Comparison of ENCODE assay signal across 8 cellular contexts in genomic region chr13:60398438-60398891, GRCh38. TPM values are rescaled to one million over a fixed set of nuclear protein-coding genes. Genes with fewer than 3 reads are reported as not detected.
DNase-seq lines count a peak whose midpoint lies in the region; ATAC-seq and TF ChIP-seq lines count a peak whose summit lies in the region.

No MANE protein-coding gene starts in this region.

- no peaks in the 10 kb centered on the region for H3K9me3 ChIP-seq in SJSA1 (replicated peaks)
- no peaks in the 10 kb centered on the region for H3K9me3 ChIP-seq in fibroblast of lung (ENCODE audit: control insufficient read depth, insufficient read depth, low read depth, low read length)

- H3K9ac ChIP-seq in fibroblast of lung (ENCODE audit: insufficient read depth, low read length) (no peak overlapping the region), rectal smooth muscle tissue (ENCODE audit: low read length) (peak overlapping the region; percentile 61)

- H4K20me1 ChIP-seq in fibroblast of lung (ENCODE audit: control insufficient read depth, extremely low read depth, insufficient read depth, low read length) = no peaks in the 10 kb centered on the region

- CTCF ChIA-PET in GM10248 (lab: Yijun Ruan, JAX) = interaction anchor here (1.3 to 1.6 kb wide), 5 partner anchors 9 to 51 kb away, joined by 3 to 5 read pairs (median 3); no protein-coding TSS in a partner anchor

- POLR2A ChIA-PET in GM10248 (lab: Yijun Ruan, JAX) = no interaction called here

- H3K27me3 ChIP-seq in SJSA1 (replicated peaks) (no peaks in the 10 kb centered on the region), fibroblast of lung (ENCODE audit: control insufficient read depth, insufficient read depth, low read length) (no peaks in the 10 kb centered on the region), rectal smooth muscle tissue (ENCODE audit: control insufficient read depth, insufficient read depth, low read length) (no peaks in the 10 kb centered on the region)

- H3K4me2 ChIP-seq in fibroblast of lung (ENCODE audit: extremely low read depth, insufficient read depth, low read length) = peak overlapping the region; percentile 94

- H3K4me3 ChIP-seq in GM08714 (ENCODE audit: low read length) (peak overlapping the region; percentile 90), SJSA1 (peak overlapping the region; percentile 77), fibroblast of lung (replicated peaks in 1 of 4; ENCODE audit: control extremely low read depth in 1 of 4, insufficient read depth in 1 of 4, low read depth in 3 of 4, low read length in 4 of 4) (peak overlapping the region; percentile 73 to 90 (median 82)), rectal smooth muscle tissue (ENCODE audit: low read length) (peak overlapping the region; percentile 71)

- H3K79me2 ChIP-seq in fibroblast of lung (ENCODE audit: control insufficient read depth, insufficient read depth, low read length) = peaks cover 23% of the 10 kb centered on the region

- DNase-seq in SJSA1 (ENCODE audit: low read depth in 1 of 2, low spot score in 2 of 2) (no peak), fibroblast of lung (ENCODE audit: low read depth in 2 of 2) (peak in 1 of 2 donors; percentile 20), T-helper 9 cell (no peak), DMS53 (lab: John Stamatoyannopoulos, UW) (no peak), GM10248 (ENCODE audit: extremely low spot score) (no peak)

- H3K36me3 ChIP-seq in SJSA1 (no peaks in the 10 kb centered on the region), fibroblast of lung (ENCODE audit: control insufficient read depth, insufficient read depth, low read length) (no peaks in the 10 kb centered on the region), rectal smooth muscle tissue (ENCODE audit: control insufficient read depth, insufficient read depth, low read length) (no peaks in the 10 kb centered on the region)

- peak overlapping the region; percentile 73; the same call in 1 of the 2 replicates for H3K27ac ChIP-seq in SJSA1
- peak overlapping the region; percentile 80 for H3K27ac ChIP-seq in fibroblast of lung (ENCODE audit: insufficient read depth, low read length)
- peak overlapping the region; percentile 94 for H3K27ac ChIP-seq in rectal smooth muscle tissue (ENCODE audit: low read depth, low read length)

- H3K4me1 ChIP-seq in SJSA1 (replicated peaks) (peaks cover 16% of the 10 kb centered on the region), fibroblast of lung (ENCODE audit: control insufficient read depth, extremely low read depth, insufficient read depth, low read length) (peaks cover 3% of the 10 kb centered on the region), rectal smooth muscle tissue (ENCODE audit: control insufficient read depth, insufficient read depth, low read length) (peaks cover 14% of the 10 kb centered on the region)

- TF ChIP-seq CTCF in fibroblast of lung (conservative IDR thresholded peaks at IDR 0.05 in 1 of 2, IDR thresholded peaks at IDR 0.05 in 1 of 2; ENCODE audit: low read depth in 1 of 2, low read length in 2 of 2) = no peak
- no peak for TF ChIP-seq CTCF in GM10248 (IDR thresholded peaks at IDR 0.05; ENCODE audit: control extremely low read depth, extremely low read depth, low read depth, missing control alignments)

- ATAC-seq in GM21786 (IDR thresholded peaks at IDR 0.05; ENCODE audit: unreplicated experiment) = no peak

- peak overlapping the region; percentile 84 for H2AFZ ChIP-seq in fibroblast of lung (ENCODE audit: low read length)

RNA-seq across cellular contexts. Expression of gene TDRD3, which starts 1.4 kb away (rescaled TPM):
- 7.0 and 10.7 TPM in 2 replicates for total RNA-seq in SJSA1 (2014; rRNA removed; shearing (Covaris generic))
- 18.8 and 21.1 TPM in 2 replicates for total RNA-seq in fibroblast of lung
- 8.5 and 10.5 TPM in 2 replicates for polyA plus RNA-seq in fibroblast of lung
- 6.5 and 8.3 TPM in 2 replicates for polyA plus RNA-seq in fibroblast of lung (2012)
- polyA minus RNA-seq in fibroblast of lung (ENCODE audit: low replicate concordance) = 0.22 and 3.1 TPM in 2 replicates
